13 cellular contexts compared by ENCODE assay signal in genomic region chr11:26841818-26842457, GRCh38.
A peak's percentile ranks its signal among the peaks of the same experiment; 100 is the strongest.
DNase-seq lines count a peak whose midpoint lies in the region; ATAC-seq and TF ChIP-seq lines count a peak whose summit lies in the region.
"Had no signal": no experiment of that assay in that cellular context is flagged by ENCODE, and none has a peak within 500 bp of the region (broad histone marks: within the 10 kb centered on the region; RNA-seq: fewer than 3 reads in every experiment).

No MANE protein-coding gene starts in this region.

- TF ChIP-seq CTCF in mesothelial cell of epicardium (IDR thresholded peaks at IDR 0.05; ENCODE audit: unreplicated experiment) (no peak), uterus (IDR thresholded peaks at IDR 0.05) (no peak), GM10266 (IDR thresholded peaks at IDR 0.05; ENCODE audit: control insufficient read depth, insufficient read depth, low read depth, missing control alignments) (no peak)

- H3K36me3 ChIP-seq in uterus, result no peaks in the 10 kb centered on the region

- no peaks in the 10 kb centered on the region for H3K9me3 ChIP-seq in uterus

- TF ChIP-seq POLR2A in uterus (IDR thresholded peaks at IDR 0.05), result no peak

- H3K27me3 ChIP-seq in uterus, result no peaks in the 10 kb centered on the region

- H3K27ac Mint-ChIP-seq in mesothelial cell of epicardium, result peak overlapping the region; percentile 58
- H3K27ac Mint-ChIP-seq: stimulated activated naive CD8-positive, alpha-beta T cell treated with anti-CD3 and anti-CD28 coated beads, Interleukin-15, Interleukin-2, amounts not matched to agents 100 ng/mL and 50 ng/mL, for 24 hours had no signal

- H3K36me3 Mint-ChIP-seq in mesothelial cell of epicardium, result no peaks in the 10 kb centered on the region

- no peaks in the 10 kb centered on the region for H3K27me3 Mint-ChIP-seq in mesothelial cell of epicardium (ENCODE audit: low read depth)
- H3K27me3 Mint-ChIP-seq: stimulated activated naive CD8-positive, alpha-beta T cell treated with anti-CD3 and anti-CD28 coated beads, Interleukin-15, Interleukin-2, amounts not matched to agents 100 ng/mL and 50 ng/mL, for 24 hours had no signal

- H3K4me3 ChIP-seq in uterus, result no peak overlapping the region

- no peak for ATAC-seq in HG03135 (IDR thresholded peaks at IDR 0.05; ENCODE audit: unreplicated experiment)
- ATAC-seq: PC-3 had no signal

- H3K9me3 Mint-ChIP-seq in mesothelial cell of epicardium, result peaks cover 18% of the 10 kb centered on the region

- intact Hi-C loops in uterus (cut with DNase I; ENCODE audit: low total_unique reads), result no loop called here

- H3K4me1 ChIP-seq in uterus, result peaks cover 0 to 13% of the 10 kb centered on the region in 2 donors

- H3K27ac ChIP-seq in epithelial cell of prostate (peak overlapping the region; percentile 39), uterus (peak overlapping the region; percentile 64 to 72)

- DNase-seq in NCI-H524 treated with DMSO at 0.1 percent for 48 hours (lab: John Stamatoyannopoulos, UW), result peak; percentile 47
- peak; percentile 29 for DNase-seq in epithelial cell of prostate (ENCODE audit: low read depth, low spot score)
- no peak for DNase-seq in mesothelial cell of epicardium (ENCODE audit: low spot score in 2 of 2, unreplicated experiment in 2 of 2)
- DNase-seq in uterus, result no peak
- no peak for DNase-seq in GM10266 (ENCODE audit: extremely low spot score)
- DNase-seq in GM19238 (ENCODE audit: insufficient read length, low spot score), result no peak
- DNase-seq: activated CD8-positive, alpha-beta memory T cell treated with anti-CD3 and anti-CD28 coated beads, Interleukin-2, amount 50 U/mL, for 4 hours; amygdala; islet precursor cell; PC-3; stimulated activated CD4-positive, alpha-beta T cell treated with anti-CD3 and anti-CD28 coated beads, Interleukin-4, amount 100 ng/mL, for 24 hours had no signal

- no peak overlapping the region for H3K4me3 Mint-ChIP-seq in mesothelial cell of epicardium
- H3K4me3 Mint-ChIP-seq: stimulated activated naive CD8-positive, alpha-beta T cell treated with anti-CD3 and anti-CD28 coated beads, Interleukin-15, Interleukin-2, amounts not matched to agents 100 ng/mL and 50 ng/mL, for 24 hours had no signal

- H3K4me1 Mint-ChIP-seq in mesothelial cell of epicardium, result peaks cover 22% of the 10 kb centered on the region

Comparison
In these comparisons a context has a peak if more than half of its experiments do, and no peak if none do; other contexts are left out.
1. DNase-seq: peak in NCI-H524 treated with DMSO at 0.1 percent for 48 hours (single experiment) and epithelial cell of prostate (single experiment); none in mesothelial cell of epicardium (0 of 2), uterus (0 of 2), GM10266 (single experiment) and GM19238 (single experiment).